In genomic region chr1:116151739-116152576, GRCh38 we compare ENCODE assay signal across 1 cellular context.
TF ChIP-seq lines count a peak whose summit lies in the region.

No MANE protein-coding gene starts in this region.

TF ChIP-seq in HepG2, 621 proteins besides CTCF, POLR2A, EP300 and RAD21 (continued from another document and continues in another):
- TF ChIP-seq ZNF574 (CRISPR knock-in tag; IDR thresholded peaks at IDR 0.05): 0 out of 2 replicates have a peak, but pooled peaks have one; percentile 15
- no peak for TF ChIP-seq ZBTB26 (CRISPR knock-in tag; IDR thresholded peaks at IDR 0.05; ENCODE audit: borderline replicate concordance)
- no peak for TF ChIP-seq HNRNPUL1 (IDR thresholded peaks at IDR 0.05; ENCODE audit: low read depth, low read length)
- no peak for TF ChIP-seq NR2F2 (IDR thresholded peaks at IDR 0.05; ENCODE audit: borderline replicate concordance, low read depth)
- no peak for TF ChIP-seq ZNF205 (CRISPR knock-in tag; IDR thresholded peaks at IDR 0.05)
- peak; percentile 45; the same call in 1 of the 2 replicates for TF ChIP-seq ETV5 (CRISPR knock-in tag; IDR thresholded peaks at IDR 0.05; ENCODE audit: borderline replicate concordance)
- no peak for TF ChIP-seq ZNF670 (CRISPR knock-in tag; IDR thresholded peaks at IDR 0.05; ENCODE audit: borderline replicate concordance)
- TF ChIP-seq ZNF569 (CRISPR knock-in tag; IDR thresholded peaks at IDR 0.05; ENCODE audit: borderline replicate concordance): no peak
- peak; percentile 17; the same call in 1 of the 2 replicates for TF ChIP-seq NFKB2 (CRISPR knock-in tag; IDR thresholded peaks at IDR 0.05; ENCODE audit: borderline replicate concordance)
- no peak for TF ChIP-seq ZNF674 (CRISPR knock-in tag; IDR thresholded peaks at IDR 0.05; ENCODE audit: low read depth)
- 0 out of 2 replicates have a peak, but pooled peaks have one; percentile 23 for TF ChIP-seq ZSCAN31 (CRISPR knock-in tag; IDR thresholded peaks at IDR 0.05; ENCODE audit: low read depth)
- TF ChIP-seq TIGD3 (CRISPR knock-in tag; IDR thresholded peaks at IDR 0.05; ENCODE audit: borderline replicate concordance): no peak
- TF ChIP-seq ELF3 (CRISPR knock-in tag; IDR thresholded peaks at IDR 0.05): peak; percentile 17; the same call in 1 of the 2 replicates
- TF ChIP-seq TRAFD1 (CRISPR knock-in tag; IDR thresholded peaks at IDR 0.05; ENCODE audit: borderline replicate concordance): no peak
- peak; percentile 40; the same call in 1 of the 2 replicates for TF ChIP-seq HDAC2 (CRISPR knock-in tag; IDR thresholded peaks at IDR 0.05)
- no peak for TF ChIP-seq NFATC3 (CRISPR knock-in tag; IDR thresholded peaks at IDR 0.05)
- peak; percentile 78 for TF ChIP-seq ZBTB38 (CRISPR knock-in tag; IDR thresholded peaks at IDR 0.05)
- no peak for TF ChIP-seq HNRNPL (IDR thresholded peaks at IDR 0.05; ENCODE audit: low read depth, low read length)
- TF ChIP-seq ATF6 (CRISPR knock-in tag; conservative IDR thresholded peaks at IDR 0.05): no peak
- TF ChIP-seq TBX2 (CRISPR knock-in tag; IDR thresholded peaks at IDR 0.05; ENCODE audit: borderline replicate concordance): peak; percentile 52
- TF ChIP-seq CEBPB (IDR thresholded peaks at IDR 0.05; ENCODE audit: borderline replicate concordance, low read depth, low read length): no peak
- TF ChIP-seq NR3C1 (CRISPR knock-in tag; IDR thresholded peaks at IDR 0.05): no peak
- TF ChIP-seq ZMAT5 (CRISPR knock-in tag; IDR thresholded peaks at IDR 0.05; ENCODE audit: borderline replicate concordance, low read depth): no peak
- no peak for TF ChIP-seq ZNF251 (CRISPR knock-in tag; IDR thresholded peaks at IDR 0.05)
- TF ChIP-seq MBD4 (IDR thresholded peaks at IDR 0.05; ENCODE audit: borderline replicate concordance, low read length): no peak
- TF ChIP-seq ZNF160 (CRISPR knock-in tag; IDR thresholded peaks at IDR 0.05): no peak
- 0 out of 2 replicates have a peak, but pooled peaks have one; percentile 63 for TF ChIP-seq KDM3A (CRISPR knock-in tag; IDR thresholded peaks at IDR 0.05; ENCODE audit: low read depth)
- TF ChIP-seq KLF13 (CRISPR knock-in tag; IDR thresholded peaks at IDR 0.05): no peak
- no peak for TF ChIP-seq ZNF563 (CRISPR knock-in tag; IDR thresholded peaks at IDR 0.05)
- TF ChIP-seq POGK (CRISPR knock-in tag; conservative IDR thresholded peaks at IDR 0.05): 0 out of 2 replicates have a peak, but pooled peaks have one; percentile 31
- TF ChIP-seq RAD51 (IDR thresholded peaks at IDR 0.05; ENCODE audit: borderline replicate concordance): no peak
- TF ChIP-seq KLF15 (CRISPR knock-in tag; IDR thresholded peaks at IDR 0.05; ENCODE audit: borderline replicate concordance): no peak
- TF ChIP-seq HNF4A (CRISPR knock-in tag; IDR thresholded peaks at IDR 0.05): peak; percentile 2; the same call in 1 of the 2 replicates
- TF ChIP-seq GTF3A (CRISPR knock-in tag; conservative IDR thresholded peaks at IDR 0.05): no peak
- no peak for TF ChIP-seq ZNF703 (CRISPR knock-in tag; IDR thresholded peaks at IDR 0.05; ENCODE audit: borderline replicate concordance)
- TF ChIP-seq ELK4 (CRISPR knock-in tag; IDR thresholded peaks at IDR 0.05; ENCODE audit: borderline replicate concordance): no peak
- TF ChIP-seq HCFC1 (IDR thresholded peaks at IDR 0.05; ENCODE audit: low read depth, low read length): no peak
- no peak for TF ChIP-seq EHMT2 (IDR thresholded peaks at IDR 0.05; ENCODE audit: borderline replicate concordance, low read depth, low read length)
- no peak for TF ChIP-seq ZNF891 (CRISPR knock-in tag; IDR thresholded peaks at IDR 0.05)
- no peak for TF ChIP-seq ZHX2 (IDR thresholded peaks at IDR 0.05; ENCODE audit: low read depth)
- no peak for TF ChIP-seq ZHX2 (CRISPR knock-in tag; IDR thresholded peaks at IDR 0.05; ENCODE audit: borderline replicate concordance)
- no peak for TF ChIP-seq ETS1 (CRISPR knock-in tag; IDR thresholded peaks at IDR 0.05)
- TF ChIP-seq SALL1 (CRISPR knock-in tag; IDR thresholded peaks at IDR 0.05): peak; percentile 61
- TF ChIP-seq KLF16 (CRISPR knock-in tag; IDR thresholded peaks at IDR 0.05): no peak
- 0 out of 2 replicates have a peak, but pooled peaks have one; percentile 40 for TF ChIP-seq MED1 (CRISPR knock-in tag; IDR thresholded peaks at IDR 0.05)
